Comparison of ENCODE assay signal across 12 cellular contexts in genomic region chr14:77076118-77076631, GRCh38. TPM values are rescaled to one million over a fixed set of nuclear protein-coding genes. Genes with fewer than 3 reads are reported as not detected.
A peak's percentile ranks its signal among the peaks of the same experiment; 100 is the strongest.
DNase-seq lines count a peak whose midpoint lies in the region; ATAC-seq and TF ChIP-seq lines count a peak whose summit lies in the region.
"Had no signal": no experiment of that assay in that cellular context is flagged by ENCODE, and none has a peak within 500 bp of the region (broad histone marks: within the 10 kb centered on the region; RNA-seq: fewer than 3 reads in every experiment).

No MANE protein-coding gene starts in this region.

- no peaks in the 10 kb centered on the region for H3K9me3 ChIP-seq in gastrocnemius medialis
- H3K9me3 ChIP-seq: SJSA1 had no signal

- intact Hi-C loops in left colon (cut with DNase I, micrococcal nuclease) (no loop called here), gastrocnemius medialis (cut with DNase I; ENCODE audit: low total_unique reads) (loop anchor here (2.0 kb wide), 2 partner anchors 21 to 33 kb away; no protein-coding TSS in a partner anchor)
- intact Hi-C loops in activated naive CD4-positive, alpha-beta T cell treated with anti-CD3 and anti-CD28 coated beads for 36 hours (cut with micrococcal nuclease) = no loop called here

- no peak overlapping the region; the same call in 1 of the 2 replicates for H3K27ac Mint-ChIP-seq in HFFc6
- H3K27ac Mint-ChIP-seq in activated naive CD4-positive, alpha-beta T cell treated with anti-CD3 and anti-CD28 coated beads for 36 hours = no peak overlapping the region

- no peaks in the 10 kb centered on the region for H3K27me3 ChIP-seq in gastrocnemius medialis
- H3K27me3 ChIP-seq: SJSA1 had no signal

- peaks cover 7% of the 10 kb centered on the region for H3K27me3 Mint-ChIP-seq in HFFc6 (ENCODE audit: insufficient read depth)
- no peaks in the 10 kb centered on the region for H3K27me3 Mint-ChIP-seq in activated T-cell treated with anti-CD3 and anti-CD28 coated beads, Interleukin-2, amount 50 U/mL, for 4 hours (ENCODE audit: low read depth)
- no peaks in the 10 kb centered on the region for H3K27me3 Mint-ChIP-seq in activated naive CD4-positive, alpha-beta T cell treated with anti-CD3 and anti-CD28 coated beads for 36 hours (ENCODE audit: low read depth)

- in situ Hi-C loops in gastrocnemius medialis (cut with MboI; ENCODE audit: low sequenced_read_pairs in 4 of 4) = loop anchor here in 1 of 4 donors (25.0 kb wide), 1 partner anchor 364 kb away; no protein-coding TSS in a partner anchor

- H3K27ac ChIP-seq in gastrocnemius medialis = peak overlapping the region; percentile 80 to 94 (median 90)
- no peak overlapping the region for H3K27ac ChIP-seq in substantia nigra (ENCODE audit: low read depth, low read length, poor library complexity, severe bottlenecking)
- H3K27ac ChIP-seq: SJSA1 had no signal

- TF ChIP-seq CTCF in HFFc6 (IDR thresholded peaks at IDR 0.05) (no peak), gastrocnemius medialis (IDR thresholded peaks at IDR 0.05 in 4 of 5, conservative IDR thresholded peaks at IDR 0.05 in 1 of 5) (no peak)

- ATAC-seq in left colon (no peak), gastrocnemius medialis (peak; percentile 86 to 91)
- ATAC-seq in activated T-cell treated with anti-CD3 and anti-CD28 coated beads, Interleukin-2, amount 50 U/mL, for 4 hours = no peak

- H3K4me1 ChIP-seq in gastrocnemius medialis = peaks cover 13 to 30% of the 10 kb centered on the region in 2 donors
- H3K4me1 ChIP-seq: SJSA1 had no signal

- H3K36me3 ChIP-seq in gastrocnemius medialis = no peaks in the 10 kb centered on the region
- H3K36me3 ChIP-seq: SJSA1 had no signal

- peak overlapping the region; percentile 13; the same call in 1 of the 2 replicates for H3K4me3 Mint-ChIP-seq in HFFc6
- no peak overlapping the region for H3K4me3 Mint-ChIP-seq in activated T-cell treated with anti-CD3 and anti-CD28 coated beads, Interleukin-2, amount 50 U/mL, for 4 hours
- H3K4me3 Mint-ChIP-seq in activated naive CD4-positive, alpha-beta T cell treated with anti-CD3 and anti-CD28 coated beads for 36 hours = no peak overlapping the region
- H3K4me3 Mint-ChIP-seq: CD8-positive, alpha-beta memory T cell had no signal

- peaks cover 24% of the 10 kb centered on the region for H3K4me1 Mint-ChIP-seq in HFFc6 (ENCODE audit: low read depth)
- no peaks in the 10 kb centered on the region for H3K4me1 Mint-ChIP-seq in activated T-cell treated with anti-CD3 and anti-CD28 coated beads, Interleukin-2, amount 50 U/mL, for 4 hours (ENCODE audit: low read depth)
- no peaks in the 10 kb centered on the region for H3K4me1 Mint-ChIP-seq in activated naive CD4-positive, alpha-beta T cell treated with anti-CD3 and anti-CD28 coated beads for 36 hours (ENCODE audit: low read depth)
- H3K4me1 Mint-ChIP-seq: CD8-positive, alpha-beta memory T cell had no signal

- H3K36me3 Mint-ChIP-seq in HFFc6 (ENCODE audit: low read depth) = no peaks in the 10 kb centered on the region
- no peaks in the 10 kb centered on the region for H3K36me3 Mint-ChIP-seq in activated T-cell treated with anti-CD3 and anti-CD28 coated beads, Interleukin-2, amount 50 U/mL, for 4 hours (ENCODE audit: insufficient read depth)
- H3K36me3 Mint-ChIP-seq in activated naive CD4-positive, alpha-beta T cell treated with anti-CD3 and anti-CD28 coated beads for 36 hours (ENCODE audit: low read depth) = no peaks in the 10 kb centered on the region

- CTCF ChIA-PET in activated naive CD4-positive, alpha-beta T cell treated with anti-CD3 and anti-CD28 coated beads for 36 hours (lab: Charles Lee) = interaction anchor here (0.6 to 20.8 kb wide), 9 partner anchors 9 to 196 kb away, joined by 3 to 692 read pairs (median 3); no protein-coding TSS in a partner anchor

- peak overlapping the region; percentile 47 to 54 (median 50) for H3K4me3 ChIP-seq in gastrocnemius medialis
- H3K4me3 ChIP-seq: SJSA1 had no signal

- peak; percentile 57 to 73 for TF ChIP-seq POLR2A in gastrocnemius medialis (IDR thresholded peaks at IDR 0.05)

- DNase-seq in HFFc6 (no peak), dermis blood vessel endothelial cell (peak; percentile 80), left colon (peak; percentile 25 to 53), gastrocnemius medialis (peak; percentile 72 to 87), substantia nigra (lab: John Stamatoyannopoulos, UW) (no peak), OCI-M1 (lab: John Stamatoyannopoulos, UW) (no peak)
- no peak for DNase-seq in activated T-cell treated with anti-CD3 and anti-CD28 coated beads, Interleukin-2, amount 50 U/mL, for 4 hours
- no peak for DNase-seq in activated naive CD4-positive, alpha-beta T cell treated with anti-CD3 and anti-CD28 coated beads for 36 hours
- DNase-seq: activated T-cell treated with anti-CD3 and anti-CD28 coated beads, Interleukin-2, amount 50 U/mL, for 48 hours; CD8-positive, alpha-beta memory T cell; islet precursor cell had no signal

- no peaks in the 10 kb centered on the region; the same call in 1 of the 2 replicates for H3K9me3 Mint-ChIP-seq in HFFc6
- peaks cover 7% of the 10 kb centered on the region for H3K9me3 Mint-ChIP-seq in activated T-cell treated with anti-CD3 and anti-CD28 coated beads, Interleukin-2, amount 50 U/mL, for 4 hours
- peaks cover 4% of the 10 kb centered on the region for H3K9me3 Mint-ChIP-seq in activated naive CD4-positive, alpha-beta T cell treated with anti-CD3 and anti-CD28 coated beads for 36 hours

RNA-seq across cellular contexts. Expression of gene CIPC, which starts 21.9 kb away (rescaled TPM):
- 10 to 100 TPM in 4 of 6 experiments, 1 to 10 TPM in 2; 9.1 to 12.5 (median 11.5) TPM for total RNA-seq in HFFc6 (2021; fragmentation: NEBNext Ultra II Directional; extraction: Animal tissue kit (Norgen Biotek cat#: 25700))
- 13.5 and 14.1 TPM in 2 replicates for total RNA-seq in dermis blood vessel endothelial cell
- total RNA-seq in left colon = 10 to 100 TPM; 50.4 to 52.0 TPM
- total RNA-seq in gastrocnemius medialis = 100 to 1,000 TPM; 114 to 178 (median 120) TPM
- 10 to 100 TPM in 1 of 3 donors, 1 to 10 TPM in 2; 9.0 to 10.2 (median 9.4) TPM for total RNA-seq in activated T-cell treated with anti-CD3 and anti-CD28 coated beads, Interleukin-2, amount 50 U/mL, for 4 hours
- 1 to 10 TPM; 5.6 to 6.1 TPM for total RNA-seq in activated naive CD4-positive, alpha-beta T cell treated with anti-CD3 and anti-CD28 coated beads for 36 hours

RNA-seq across cellular contexts. Expression of gene IRF2BPL, which starts 47.7 kb away (rescaled TPM):
- total RNA-seq in HFFc6 (2021; fragmentation: NEBNext Ultra II Directional; extraction: Animal tissue kit (Norgen Biotek cat#: 25700)) = 10 to 100 TPM; 37.1 to 46.3 (median 38.3) TPM
- 11.6 and 17.9 TPM in 2 replicates for total RNA-seq in dermis blood vessel endothelial cell
- 10 to 100 TPM; 15.5 to 25.5 TPM for total RNA-seq in left colon
- total RNA-seq in gastrocnemius medialis = 10 to 100 TPM; 15.0 to 26.4 (median 17.0) TPM
- total RNA-seq in activated T-cell treated with anti-CD3 and anti-CD28 coated beads, Interleukin-2, amount 50 U/mL, for 4 hours = 10 to 100 TPM; 29.5 to 37.1 (median 32.7) TPM
- 10 to 100 TPM; 34.8 to 35.2 TPM for total RNA-seq in activated naive CD4-positive, alpha-beta T cell treated with anti-CD3 and anti-CD28 coated beads for 36 hours

Comparison
In these comparisons a context has a peak if more than half of its experiments do, and no peak if none do; other contexts are left out.
1. DNase-seq: peak in dermis blood vessel endothelial cell (single experiment), left colon (2 of 2) and gastrocnemius medialis (2 of 2); none in HFFc6 (single experiment), substantia nigra (0 of 49), OCI-M1 (single experiment), activated T-cell treated with anti-CD3 and anti-CD28 coated beads, Interleukin-2, amount 50 U/mL, for 4 hours (single experiment) and activated naive CD4-positive, alpha-beta T cell treated with anti-CD3 and anti-CD28 coated beads for 36 hours (single experiment).
2. ATAC-seq: peak in gastrocnemius medialis (2 of 2); none in left colon (single experiment) and activated T-cell treated with anti-CD3 and anti-CD28 coated beads, Interleukin-2, amount 50 U/mL, for 4 hours (0 of 2).